Comparison of ENCODE assay signal across 8 cellular contexts in the genomic region with DNA sequence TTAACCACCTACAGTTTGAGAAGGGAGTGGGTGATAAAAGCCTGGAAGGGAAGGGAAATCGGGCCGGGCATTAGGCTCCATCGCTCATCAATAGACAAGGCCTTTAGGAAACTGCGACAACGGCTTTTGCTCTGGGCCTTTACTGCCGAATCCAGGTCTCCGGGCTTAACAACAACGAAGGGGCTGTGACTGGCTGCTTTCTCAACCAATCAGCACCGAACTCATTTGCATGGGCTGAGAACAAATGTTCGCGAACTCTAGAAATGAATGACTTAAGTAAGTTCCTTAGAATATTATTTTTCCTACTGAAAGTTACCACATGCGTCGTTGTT. TPM values are rescaled to one million over a fixed set of nuclear protein-coding genes. Genes with fewer than 3 reads are reported as not detected.
A peak's percentile ranks its signal among the peaks of the same experiment; 100 is the strongest.
DNase-seq lines count a peak whose midpoint lies in the region; ATAC-seq and TF ChIP-seq lines count a peak whose summit lies in the region.

No MANE protein-coding gene starts in this region.

- no peaks in the 10 kb centered on the region for H3K9me2 ChIP-seq in SK-N-SH

- H4K20me1 ChIP-seq in SK-N-SH (ENCODE audit: insufficient read depth) (no peaks in the 10 kb centered on the region), osteoblast (ENCODE audit: insufficient read depth, low read length) (no peaks in the 10 kb centered on the region)

- peak overlapping the region; percentile 72 for H3K9ac ChIP-seq in SK-N-SH

- TF ChIP-seq CTCF in SK-N-SH (IDR thresholded peaks at IDR 0.05) (no peak), osteoblast (IDR thresholded peaks at IDR 0.05; ENCODE audit: extremely low read depth, low read depth, low read length) (no peak)

- DNase-seq in GM03348 (ENCODE audit: low spot score) (peak; percentile 93), NCI-H1105 (lab: John Stamatoyannopoulos, UW) (peak; percentile 84), SK-N-SH (peak; percentile 91), amniotic stem cell (lab: John Stamatoyannopoulos, UW) (peak; percentile 77), Right ventricle myocardium superior (peak; percentile 80), osteoblast (ENCODE audit: insufficient read length, low spot score, missing footprints) (peak; percentile 99)

- intact Hi-C loops in Right ventricle myocardium superior (cut with DNase I) = loop anchor here (5.0 to 10.0 kb wide), 2 partner anchors 99 to 171 kb away; no protein-coding TSS in a partner anchor

- H3K27ac ChIP-seq in SK-N-SH (ENCODE audit: low read depth in 2 of 2, low read length in 1 of 2) (peak overlapping the region; percentile 89 to 98), osteoblast (ENCODE audit: low read depth, low read length) (peak overlapping the region; percentile 82)

- no peak overlapping the region for H2AFZ ChIP-seq in SK-N-SH (ENCODE audit: low read depth)
- peak overlapping the region; percentile 72 for H2AFZ ChIP-seq in osteoblast (ENCODE audit: low read length)

- H3K4me1 ChIP-seq in SK-N-SH (ENCODE audit: control insufficient read depth in 1 of 2, insufficient read depth in 2 of 2, low read depth in 1 of 2, low read length in 1 of 2) (peaks cover 6 to 19% of the 10 kb centered on the region in 2 experiments; a peak in 3 of 4 replicates), osteoblast (ENCODE audit: insufficient read depth, low read length) (peaks cover 23% of the 10 kb centered on the region)

- H3K4me2 ChIP-seq in SK-N-SH (peak overlapping the region; percentile 87), osteoblast (ENCODE audit: insufficient read depth, low read length) (peak overlapping the region; percentile 95)

- no peak for TF ChIP-seq RAD21 in SK-N-SH (IDR thresholded peaks at IDR 0.05; ENCODE audit: low read length)

- WGBS in SK-N-SH (ENCODE audit: low lambda C conversion rate) = 5% methylated on average over 13 of the region's 13 CpGs

- H3K9me3 ChIP-seq in SK-N-SH (no peaks in the 10 kb centered on the region), osteoblast (ENCODE audit: low read depth, low read length) (no peaks in the 10 kb centered on the region)

- no peak for TF ChIP-seq EP300 in SK-N-SH (IDR thresholded peaks at IDR 0.05; ENCODE audit: borderline replicate concordance in 1 of 2, low read depth in 1 of 2, low read length in 1 of 2)

- POLR2A ChIA-PET in SK-N-SH (lab: Yijun Ruan, JAX) = interaction anchor here (0.6 to 4.6 kb wide), 27 partner anchors 8 to 1841 kb away, joined by 3 to 82 read pairs (median 6); a partner anchor contains a TSS

- CTCF ChIA-PET in SK-N-SH (lab: Yijun Ruan, JAX) = interaction anchor here (0.6 to 6.5 kb wide), 22 partner anchors 13 to 246 kb away, joined by 3 to 114 read pairs (median 7); a partner anchor contains a TSS

- H3K27me3 ChIP-seq in SK-N-SH (ENCODE audit: insufficient read depth) = no peaks in the 10 kb centered on the region
- no peaks in the 10 kb centered on the region for H3K27me3 ChIP-seq in osteoblast (ENCODE audit: insufficient read depth, low read length)

- peaks cover 59% of the 10 kb centered on the region for H3F3A ChIP-seq in SK-N-SH (replicated peaks; ENCODE audit: insufficient read depth)

- H3K4me3 ChIP-seq in SK-N-SH (ENCODE audit: low read depth in 2 of 2, low read length in 1 of 2) (peak overlapping the region; percentile 67 to 72; a peak in 3 of 4 replicates), osteoblast (ENCODE audit: insufficient read depth, low read length) (peak overlapping the region; percentile 88)

- H3K79me2 ChIP-seq in SK-N-SH (ENCODE audit: insufficient read depth) (peaks cover 22% of the 10 kb centered on the region), osteoblast (ENCODE audit: insufficient read depth, low read length) (peaks cover 7% of the 10 kb centered on the region)

- peaks cover 25 to 29% of the 10 kb centered on the region in 2 experiments for H3K36me3 ChIP-seq in SK-N-SH (replicated peaks in 1 of 2; ENCODE audit: control insufficient read depth in 1 of 2, insufficient read depth in 2 of 2, low read length in 1 of 2)
- peaks cover 42% of the 10 kb centered on the region for H3K36me3 ChIP-seq in osteoblast (ENCODE audit: insufficient read depth, low read length)

- ATAC-seq in HG02610 (IDR thresholded peaks at IDR 0.05; ENCODE audit: unreplicated experiment) = peak; percentile 26
- ATAC-seq in Right ventricle myocardium superior (ENCODE audit: poor library complexity) = peak; percentile 68
- no peak for ATAC-seq in GM21447 (IDR thresholded peaks at IDR 0.05; ENCODE audit: unreplicated experiment)

TF ChIP-seq in SK-N-SH, 30 proteins besides CTCF, POLR2A, EP300 and RAD21 (continues in another document):
- TF ChIP-seq, protein P1, sequence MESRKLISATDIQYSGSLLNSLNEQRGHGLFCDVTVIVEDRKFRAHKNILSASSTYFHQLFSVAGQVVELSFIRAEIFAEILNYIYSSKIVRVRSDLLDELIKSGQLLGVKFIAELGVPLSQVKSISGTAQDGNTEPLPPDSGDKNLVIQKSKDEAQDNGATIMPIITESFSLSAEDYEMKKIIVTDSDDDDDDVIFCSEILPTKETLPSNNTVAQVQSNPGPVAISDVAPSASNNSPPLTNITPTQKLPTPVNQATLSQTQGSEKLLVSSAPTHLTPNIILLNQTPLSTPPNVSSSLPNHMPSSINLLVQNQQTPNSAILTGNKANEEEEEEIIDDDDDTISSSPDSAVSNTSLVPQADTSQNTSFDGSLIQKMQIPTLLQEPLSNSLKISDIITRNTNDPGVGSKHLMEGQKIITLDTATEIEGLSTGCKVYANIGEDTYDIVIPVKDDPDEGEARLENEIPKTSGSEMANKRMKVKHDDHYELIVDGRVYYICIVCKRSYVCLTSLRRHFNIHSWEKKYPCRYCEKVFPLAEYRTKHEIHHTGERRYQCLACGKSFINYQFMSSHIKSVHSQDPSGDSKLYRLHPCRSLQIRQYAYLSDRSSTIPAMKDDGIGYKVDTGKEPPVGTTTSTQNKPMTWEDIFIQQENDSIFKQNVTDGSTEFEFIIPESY (IDR thresholded peaks at IDR 0.05; ENCODE audit: borderline replicate concordance, low read depth) = no peak
- no peak for TF ChIP-seq SMC3 (IDR thresholded peaks at IDR 0.05; ENCODE audit: low read depth, low read length)
- no peak for TF ChIP-seq FOXM1 (IDR thresholded peaks at IDR 0.05; ENCODE audit: low read depth)
- TF ChIP-seq, protein P2, sequence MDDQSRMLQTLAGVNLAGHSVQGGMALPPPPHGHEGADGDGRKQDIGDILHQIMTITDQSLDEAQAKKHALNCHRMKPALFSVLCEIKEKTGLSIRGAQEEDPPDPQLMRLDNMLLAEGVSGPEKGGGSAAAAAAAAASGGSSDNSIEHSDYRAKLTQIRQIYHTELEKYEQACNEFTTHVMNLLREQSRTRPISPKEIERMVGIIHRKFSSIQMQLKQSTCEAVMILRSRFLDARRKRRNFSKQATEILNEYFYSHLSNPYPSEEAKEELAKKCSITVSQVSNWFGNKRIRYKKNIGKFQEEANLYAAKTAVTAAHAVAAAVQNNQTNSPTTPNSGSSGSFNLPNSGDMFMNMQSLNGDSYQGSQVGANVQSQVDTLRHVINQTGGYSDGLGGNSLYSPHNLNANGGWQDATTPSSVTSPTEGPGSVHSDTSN (IDR thresholded peaks at IDR 0.05) = peak; percentile 95
- TF ChIP-seq JUND (IDR thresholded peaks at IDR 0.05) = no peak
- no peak for TF ChIP-seq GABPA (IDR thresholded peaks at IDR 0.05; ENCODE audit: low read depth)
- peak; percentile 54; the same call in 1 of the 2 replicates for TF ChIP-seq TAF1 (IDR thresholded peaks at IDR 0.05; ENCODE audit: borderline replicate concordance, low read depth, low read length)
- TF ChIP-seq, protein P3, sequence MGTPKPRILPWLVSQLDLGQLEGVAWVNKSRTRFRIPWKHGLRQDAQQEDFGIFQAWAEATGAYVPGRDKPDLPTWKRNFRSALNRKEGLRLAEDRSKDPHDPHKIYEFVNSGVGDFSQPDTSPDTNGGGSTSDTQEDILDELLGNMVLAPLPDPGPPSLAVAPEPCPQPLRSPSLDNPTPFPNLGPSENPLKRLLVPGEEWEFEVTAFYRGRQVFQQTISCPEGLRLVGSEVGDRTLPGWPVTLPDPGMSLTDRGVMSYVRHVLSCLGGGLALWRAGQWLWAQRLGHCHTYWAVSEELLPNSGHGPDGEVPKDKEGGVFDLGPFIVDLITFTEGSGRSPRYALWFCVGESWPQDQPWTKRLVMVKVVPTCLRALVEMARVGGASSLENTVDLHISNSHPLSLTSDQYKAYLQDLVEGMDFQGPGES (IDR thresholded peaks at IDR 0.05; ENCODE audit: low read depth, low read length) = no peak
- TF ChIP-seq, protein P4, sequence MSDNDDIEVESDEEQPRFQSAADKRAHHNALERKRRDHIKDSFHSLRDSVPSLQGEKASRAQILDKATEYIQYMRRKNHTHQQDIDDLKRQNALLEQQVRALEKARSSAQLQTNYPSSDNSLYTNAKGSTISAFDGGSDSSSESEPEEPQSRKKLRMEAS (IDR thresholded peaks at IDR 0.05; ENCODE audit: low read depth) = no peak
- TF ChIP-seq SIN3A (IDR thresholded peaks at IDR 0.05; ENCODE audit: borderline replicate concordance, low read depth, low read length) = no peak
- no peak for TF ChIP-seq CHD2 (IDR thresholded peaks at IDR 0.05; ENCODE audit: low read length, partially characterized antibody)
- TF ChIP-seq TEAD4 (IDR thresholded peaks at IDR 0.05; ENCODE audit: borderline replicate concordance, insufficient read depth) = no peak
- TF ChIP-seq ELF1 (IDR thresholded peaks at IDR 0.05) = no peak

RNA-seq across cellular contexts. Expression of a gene that starts 0.3 kb away (rescaled TPM):
- polyA plus RNA-seq in SK-N-SH (2012; rRNA removed) = not detected in 2 replicates
- not detected in 2 replicates for polyA plus RNA-seq in SK-N-SH (2012; cell fraction: cytosol; rRNA removed)
- not detected in 2 replicates for polyA plus RNA-seq in SK-N-SH (2012; cell fraction: nucleus; rRNA removed)
- not detected for total RNA-seq in Right ventricle myocardium superior
- total RNA-seq in osteoblast = not detected in 2 replicates

RNA-seq across cellular contexts. Expression of a gene that starts 0.5 kb away (rescaled TPM):
- polyA plus RNA-seq in SK-N-SH (2012; rRNA removed) = 560 and 659 TPM in 2 replicates
- polyA plus RNA-seq in SK-N-SH (2012; cell fraction: cytosol; rRNA removed) = 378 and 573 TPM in 2 replicates
- polyA plus RNA-seq in SK-N-SH (2012; cell fraction: nucleus; rRNA removed) = 265 and 491 TPM in 2 replicates
- total RNA-seq in Right ventricle myocardium superior (251 TPM), osteoblast (81.4 and 93.4 TPM in 2 replicates)

RNA-seq across cellular contexts. Expression of a gene that starts 7.8 kb away (rescaled TPM):
- 0.12 and 0.18 TPM in 2 replicates for polyA plus RNA-seq in SK-N-SH (2012; rRNA removed)
- polyA plus RNA-seq in SK-N-SH (2012; cell fraction: cytosol; rRNA removed) = 0.09 TPM in 1 of 2 replicates, not detected in the other
- 0.43 and 0.96 TPM in 2 replicates for polyA plus RNA-seq in SK-N-SH (2012; cell fraction: nucleus; rRNA removed)
- total RNA-seq in Right ventricle myocardium superior (7.2 TPM), osteoblast (0.29 and 0.36 TPM in 2 replicates)

RNA-seq across cellular contexts. Expression of a gene that starts 15.6 kb away (rescaled TPM):
- polyA plus RNA-seq in SK-N-SH (2012; rRNA removed) = 18.5 and 29.3 TPM in 2 replicates
- 13.8 and 20.9 TPM in 2 replicates for polyA plus RNA-seq in SK-N-SH (2012; cell fraction: cytosol; rRNA removed)
- 79.0 and 104 TPM in 2 replicates for polyA plus RNA-seq in SK-N-SH (2012; cell fraction: nucleus; rRNA removed)
- total RNA-seq in Right ventricle myocardium superior (69.7 TPM), osteoblast (10.3 and 14.1 TPM in 2 replicates)

RNA-seq across cellular contexts. Expression of a gene that starts 27.1 kb away (rescaled TPM):
- polyA plus RNA-seq in SK-N-SH (2012; rRNA removed) = 386 and 447 TPM in 2 replicates
- polyA plus RNA-seq in SK-N-SH (2012; cell fraction: cytosol; rRNA removed) = 287 and 379 TPM in 2 replicates
- 324 and 396 TPM in 2 replicates for polyA plus RNA-seq in SK-N-SH (2012; cell fraction: nucleus; rRNA removed)
- total RNA-seq in Right ventricle myocardium superior (136 TPM), osteoblast (161 and 168 TPM in 2 replicates)
